24 cellular contexts compared by ENCODE assay signal in the genomic region with DNA sequence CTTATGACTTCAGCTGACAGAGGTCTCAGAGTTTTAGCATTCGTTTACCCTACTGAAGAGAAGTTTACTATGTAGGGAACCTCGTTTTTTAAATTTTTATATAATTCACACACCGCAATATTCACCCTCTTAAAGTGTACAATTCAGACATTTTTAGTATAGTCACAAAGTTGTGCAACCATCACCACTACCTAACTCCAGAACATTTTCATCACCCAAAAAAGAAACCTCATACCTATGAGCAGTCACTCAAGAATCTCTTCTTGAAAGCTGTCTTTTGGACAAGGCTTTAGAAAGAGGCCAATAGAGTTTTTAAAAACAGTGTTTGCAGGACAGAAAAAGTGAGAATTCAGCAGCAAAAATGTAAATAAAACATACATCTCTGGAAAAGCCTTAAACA.
"Had no signal": no experiment of that assay in that cellular context is flagged by ENCODE, and none has a peak within 500 bp of the region (broad histone marks: within the 10 kb centered on the region; RNA-seq: fewer than 3 reads in every experiment).

No MANE protein-coding gene starts in this region.

- H3K27ac ChIP-seq: colonic mucosa, dorsolateral prefrontal cortex, gastroesophageal sphincter, sigmoid colon, testis, vagina had no signal

- ATAC-seq: effector memory CD8-positive, alpha-beta T cell; esophagus mucosa; gastroesophageal sphincter; left ventricle myocardium superior; natural killer cell; T-cell; WTC11 had no signal

- H3K4me1 ChIP-seq: colonic mucosa, gastroesophageal sphincter, testis, vagina had no signal

- H3K4me3 ChIP-seq: colonic mucosa, dorsolateral prefrontal cortex, gastroesophageal sphincter, sigmoid colon, testis, vagina had no signal

- H3K9me3 ChIP-seq: colonic mucosa, gastroesophageal sphincter, sigmoid colon, testis, vagina had no signal

- H3K27me3 ChIP-seq: colonic mucosa, dorsolateral prefrontal cortex, gastroesophageal sphincter, sigmoid colon, testis, vagina had no signal

- DNase-seq: activated CD4-positive, alpha-beta T cell treated with anti-CD3 and anti-CD28 coated beads, Interleukin-2, amount 50 U/mL, for 4 hours; activated naive CD8-positive, alpha-beta T cell treated with anti-CD3 and anti-CD28 coated beads for 36 hours; caudate nucleus; colonic mucosa; dorsolateral prefrontal cortex; effector memory CD8-positive, alpha-beta T cell; head of caudate nucleus; hypothalamus; left ventricle myocardium superior; mammary epithelial cell; midbrain; natural killer cell; retina; sigmoid colon; stimulated activated CD4-positive, alpha-beta T cell treated with anti-CD3 and anti-CD28 coated beads, Interleukin-2, amount 100 ng/mL, for 48 hours; stimulated activated CD8-positive, alpha-beta memory T cell treated with anti-CD3 and anti-CD28 coated beads, Interleukin-4, amount 100 ng/mL, for 48 hours; stimulated activated naive CD4-positive, alpha-beta T cell; T-cell; T-helper 9 cell; testis had no signal
